Comparison of ENCODE assay signal across 19 cellular contexts in the genomic region with DNA sequence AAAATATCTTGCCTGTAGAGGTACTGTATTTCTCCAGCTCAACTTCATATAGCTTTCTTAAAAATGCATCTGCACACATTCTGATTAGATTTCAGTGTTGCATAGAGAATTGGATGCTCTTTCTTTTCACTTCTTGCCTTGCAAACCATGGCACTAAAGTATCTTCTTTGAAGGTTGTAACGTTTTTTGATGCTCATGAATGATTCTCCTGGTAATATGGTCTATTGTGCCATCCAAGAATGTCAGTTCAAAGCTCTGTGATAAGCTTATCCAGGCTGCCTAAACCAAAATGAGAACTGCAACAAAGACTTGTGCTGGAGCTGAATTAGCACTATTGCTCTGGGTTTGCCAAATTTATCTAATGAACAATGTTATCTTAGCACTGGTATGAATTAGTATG. TPM values are rescaled to one million over a fixed set of nuclear protein-coding genes. Genes with fewer than 3 reads are reported as not detected.
DNase-seq lines count a peak whose midpoint lies in the region; ATAC-seq, FAIRE-seq and TF ChIP-seq lines count a peak whose summit lies in the region.
"Had no signal": no experiment of that assay in that cellular context is flagged by ENCODE, and none has a peak within 500 bp of the region (broad histone marks: within the 10 kb centered on the region; RNA-seq: fewer than 3 reads in every experiment).

No MANE protein-coding gene starts in this region.

- H3K4me3 ChIP-seq in BJ (ENCODE audit: low read depth, low read length) (peak overlapping the region; percentile 55), astrocyte (ENCODE audit: insufficient read depth, low read depth, low read length) (peak overlapping the region; percentile 71), fibroblast of villous mesenchyme (ENCODE audit: low read depth, low read length) (peak overlapping the region; percentile 72), retinal pigment epithelial cell (ENCODE audit: low read length) (peak overlapping the region; percentile 80), colonic mucosa (no peak overlapping the region)
- H3K4me3 ChIP-seq: HAP-1 had no signal

- H3K36me3 Mint-ChIP-seq in astrocyte (ENCODE audit: low read depth, unreplicated experiment) = no peaks in the 10 kb centered on the region
- H3K36me3 Mint-ChIP-seq in T-helper 2 cell treated with Interferon-gamma antibody and Interleukin-4, amounts not matched to agents 5 μg/mL and 100 μg/mL, for 36 hours (ENCODE audit: low read depth) = no peaks in the 10 kb centered on the region
- H3K36me3 Mint-ChIP-seq: stimulated activated effector memory CD8-positive, alpha-beta T cell treated with anti-CD3 and anti-CD28 coated beads, Interleukin-12 subunit alpha, Interleukin-12 subunit beta, amount 100 ng/mL, for 72 hours had no signal

- H3K36me3 ChIP-seq in BJ (ENCODE audit: control insufficient read depth, insufficient read depth, low read length) = no peaks in the 10 kb centered on the region
- H3K36me3 ChIP-seq in astrocyte (ENCODE audit: insufficient read depth, low read length) = no peaks in the 10 kb centered on the region
- H3K36me3 ChIP-seq in colonic mucosa = no peaks in the 10 kb centered on the region
- H3K36me3 ChIP-seq: gastrocnemius medialis, HAP-1 had no signal

- H3K27me3 ChIP-seq in BJ (ENCODE audit: control insufficient read depth, insufficient read depth, low read length) = no peaks in the 10 kb centered on the region
- H3K27me3 ChIP-seq in astrocyte (ENCODE audit: insufficient read depth, low read length) = no peaks in the 10 kb centered on the region
- no peaks in the 10 kb centered on the region for H3K27me3 ChIP-seq in colonic mucosa

- no peak overlapping the region for H3K27ac ChIP-seq in astrocyte (ENCODE audit: low read depth, low read length)
- H3K27ac ChIP-seq in colonic mucosa = no peak overlapping the region

- H4K20me1 ChIP-seq in astrocyte (ENCODE audit: insufficient read depth, low read length) = no peaks in the 10 kb centered on the region

- CTCF ChIA-PET in BJ (lab: Yijun Ruan, JAX) = interaction anchor here (0.9 to 1.3 kb wide), 3 partner anchors 81 to 190 kb away, joined by 3 read pairs; no protein-coding TSS in a partner anchor

- H3K4me1 ChIP-seq in astrocyte (ENCODE audit: insufficient read depth, low read length) (peaks cover 19% of the 10 kb centered on the region), colonic mucosa (no peaks in the 10 kb centered on the region)

- H3K9me3 Mint-ChIP-seq in astrocyte (ENCODE audit: unreplicated experiment) = no peaks in the 10 kb centered on the region
- H3K9me3 Mint-ChIP-seq in T-helper 2 cell treated with Interferon-gamma antibody and Interleukin-4, amounts not matched to agents 5 μg/mL and 100 μg/mL, for 36 hours = no peaks in the 10 kb centered on the region
- H3K9me3 Mint-ChIP-seq: activated T-helper 2 cell treated with anti-CD3 and anti-CD28 coated beads, Interferon-gamma antibody, Interleukin-2, Interleukin-4, amounts not matched to agents 10 μg/mL and 5 μg/mL and 100 μg/mL, durations not matched to agents 14 hours and 24 hours and 36 hours; stimulated activated effector memory CD8-positive, alpha-beta T cell treated with anti-CD3 and anti-CD28 coated beads, Interleukin-12 subunit alpha, Interleukin-12 subunit beta, amount 100 ng/mL, for 72 hours had no signal

- POLR2A ChIA-PET in BJ (lab: Charles Lee) = interaction anchor here (0.6 kb wide), 1 partner anchor 53 kb away, joined by 17 read pairs; no protein-coding TSS in a partner anchor

- ATAC-seq in HG02938 (IDR thresholded peaks at IDR 0.05; ENCODE audit: unreplicated experiment) (no peak), HG03139 (IDR thresholded peaks at IDR 0.05; ENCODE audit: unreplicated experiment) (no peak)
- ATAC-seq: gastrocnemius medialis; stimulated activated effector memory CD8-positive, alpha-beta T cell treated with anti-CD3 and anti-CD28 coated beads, Interleukin-12 subunit alpha, Interleukin-12 subunit beta, amount 100 ng/mL, for 72 hours had no signal

- TF ChIP-seq CTCF in BJ (IDR thresholded peaks at IDR 0.05; ENCODE audit: insufficient read depth, low read depth, low read length) (no peak), astrocyte (IDR thresholded peaks at IDR 0.05; ENCODE audit: insufficient read depth, low read depth, low read length) (no peak), fibroblast of villous mesenchyme (IDR thresholded peaks at IDR 0.05; ENCODE audit: insufficient read depth, low read depth, low read length) (no peak), retinal pigment epithelial cell (conservative IDR thresholded peaks at IDR 0.05; ENCODE audit: low read depth, low read length) (no peak), colonic mucosa (IDR thresholded peaks at IDR 0.05) (no peak)

- H3K9ac ChIP-seq in astrocyte (ENCODE audit: low read length) = peak overlapping the region; percentile 85
- H3K9ac ChIP-seq in colonic mucosa (ENCODE audit: low read depth in 2 of 2, low read length in 2 of 2) = no peak overlapping the region

- no peak overlapping the region for H3K27ac Mint-ChIP-seq in astrocyte (ENCODE audit: unreplicated experiment)
- no peak overlapping the region for H3K27ac Mint-ChIP-seq in T-helper 2 cell treated with Interferon-gamma antibody and Interleukin-4, amounts not matched to agents 5 μg/mL and 100 μg/mL, for 36 hours
- H3K27ac Mint-ChIP-seq: activated T-helper 2 cell treated with anti-CD3 and anti-CD28 coated beads, Interferon-gamma antibody, Interleukin-2, Interleukin-4, amounts not matched to agents 10 μg/mL and 5 μg/mL and 100 μg/mL, durations not matched to agents 14 hours and 24 hours and 36 hours; stimulated activated effector memory CD8-positive, alpha-beta T cell treated with anti-CD3 and anti-CD28 coated beads, Interleukin-12 subunit alpha, Interleukin-12 subunit beta, amount 100 ng/mL, for 72 hours had no signal

- intact Hi-C loops in colonic mucosa (cut with DNase I) = no loop called here

- DNase-seq in BJ (ENCODE audit: low read depth) = no peak
- DNase-seq in astrocyte (ENCODE audit: low read depth) = no peak
- no peak for DNase-seq in fibroblast of villous mesenchyme (ENCODE audit: low read depth)
- no peak for DNase-seq in retinal pigment epithelial cell (ENCODE audit: low read depth)
- DNase-seq in T-helper 2 cell treated with Interferon-gamma antibody and Interleukin-4, amounts not matched to agents 5 μg/mL and 100 μg/mL, for 36 hours (ENCODE audit: low spot score) = no peak
- DNase-seq in colonic mucosa = no peak
- DNase-seq: activated CD4-positive, CD25-positive, alpha-beta regulatory T cell; gastrocnemius medialis; NCI-H2107; NCI-H774; RPMI8226; small intestine had no signal

- peak overlapping the region; percentile 83 for H3K4me2 ChIP-seq in astrocyte (ENCODE audit: low read length)

- FAIRE-seq in astrocyte (lab: Jason Lieb, UNC) = peak; percentile 5
- FAIRE-seq: small intestine had no signal

- H3K9me3 ChIP-seq in astrocyte (ENCODE audit: insufficient read depth, low read depth, low read length) (no peaks in the 10 kb centered on the region), colonic mucosa (no peaks in the 10 kb centered on the region)
- H3K9me3 ChIP-seq: gastrocnemius medialis, HAP-1 had no signal

- H3K4me1 Mint-ChIP-seq in astrocyte (ENCODE audit: low read depth, unreplicated experiment) = peaks cover 21% of the 10 kb centered on the region
- peaks cover 5% of the 10 kb centered on the region for H3K4me1 Mint-ChIP-seq in T-helper 2 cell treated with Interferon-gamma antibody and Interleukin-4, amounts not matched to agents 5 μg/mL and 100 μg/mL, for 36 hours (ENCODE audit: low read depth)

- H2AFZ ChIP-seq in astrocyte (ENCODE audit: low read depth, low read length) = no peak overlapping the region

- peaks cover 50% of the 10 kb centered on the region for H3K79me2 ChIP-seq in astrocyte (ENCODE audit: insufficient read depth, low read length)

- no peak overlapping the region for H3K4me3 Mint-ChIP-seq in astrocyte (ENCODE audit: unreplicated experiment)
- H3K4me3 Mint-ChIP-seq in T-helper 2 cell treated with Interferon-gamma antibody and Interleukin-4, amounts not matched to agents 5 μg/mL and 100 μg/mL, for 36 hours = no peak overlapping the region
- H3K4me3 Mint-ChIP-seq: stimulated activated effector memory CD8-positive, alpha-beta T cell treated with anti-CD3 and anti-CD28 coated beads, Interleukin-12 subunit alpha, Interleukin-12 subunit beta, amount 100 ng/mL, for 72 hours had no signal

- peaks cover 2% of the 10 kb centered on the region for H3K27me3 Mint-ChIP-seq in astrocyte (ENCODE audit: low read depth, unreplicated experiment)
- H3K27me3 Mint-ChIP-seq in T-helper 2 cell treated with Interferon-gamma antibody and Interleukin-4, amounts not matched to agents 5 μg/mL and 100 μg/mL, for 36 hours (ENCODE audit: low read depth) = peaks cover 69% of the 10 kb centered on the region

RNA-seq across cellular contexts. Expression of gene SGIP1, which starts 1.9 kb away (rescaled TPM):
- polyA plus RNA-seq in BJ (2011; rRNA removed) = 49.4 and 62.3 TPM in 2 replicates
- 73.5 and 76.4 TPM in 2 replicates for polyA minus RNA-seq in BJ (2011; rRNA and poly(A)+ RNA removed)
- total RNA-seq in astrocyte (4.4 and 8.8 TPM in 2 replicates), fibroblast of villous mesenchyme (98.9 and 180 TPM in 2 replicates), colonic mucosa (1 to 10 TPM; 1.2 to 3.1 TPM)
- total RNA-seq: activated CD8-positive, alpha-beta memory T cell treated with anti-CD3 and anti-CD28 coated beads for 36 hours; activated T-helper 2 cell treated with anti-CD3 and anti-CD28 coated beads, Interferon-gamma antibody, Interleukin-2, Interleukin-4, amounts not matched to agents 10 μg/mL and 5 μg/mL and 100 μg/mL, durations not matched to agents 14 hours and 24 hours and 36 hours; MCF 10A had no signal

Comparison
In these comparisons a context has a peak if more than half of its experiments do, and no peak if none do; other contexts are left out.
1. RNA of gene SGIP1, which starts 1.9 kb away (total RNA-seq): 98.9 to 180 TPM in fibroblast of villous mesenchyme; 4.4 to 8.8 TPM in astrocyte and 1.2 to 3.1 TPM in colonic mucosa; every median in the first group is over 10 times any median in the second.